8 cellular contexts compared by ENCODE assay signal in genomic region chr14:58749066-58749669, GRCh38.
DNase-seq lines count a peak whose midpoint lies in the region; ATAC-seq, FAIRE-seq and TF ChIP-seq lines count a peak whose summit lies in the region.

No MANE protein-coding gene starts in this region.

- no peak overlapping the region for H3K4me3 ChIP-seq in bronchial epithelial cell (ENCODE audit: low read depth, low read length)

- no peaks in the 10 kb centered on the region for H3K27me3 ChIP-seq in bronchial epithelial cell (ENCODE audit: control insufficient read depth, insufficient read depth, low read length)

- no peaks in the 10 kb centered on the region for H3K36me3 ChIP-seq in bronchial epithelial cell (ENCODE audit: control insufficient read depth, insufficient read depth, low read length)

- peak; percentile 50 for DNase-seq in DMS153 treated with DMSO at 0.1 percent for 48 hours (lab: John Stamatoyannopoulos, UW; ENCODE audit: unreplicated experiment)
- peak; percentile 48 for DNase-seq in NCI-H446 treated with DMSO at 0.1 percent for 48 hours (lab: John Stamatoyannopoulos, UW)
- DNase-seq in bronchial epithelial cell (ENCODE audit: low read depth): peak; percentile 74
- DNase-seq in omental fat pad (ENCODE audit: low spot score): no peak
- no peak for DNase-seq in superior temporal gyrus (ENCODE audit: extremely low spot score)
- no peak for DNase-seq in ecto neural progenitor cell (ENCODE audit: low spot score)

- FAIRE-seq in bronchial epithelial cell (lab: Jason Lieb, UNC): no peak

- no peak for TF ChIP-seq CTCF in bronchial epithelial cell (IDR thresholded peaks at IDR 0.05; ENCODE audit: insufficient read depth, low read length, severe bottlenecking)
- no peak for TF ChIP-seq CTCF in omental fat pad (IDR thresholded peaks at IDR 0.05)

- ATAC-seq in GM18907 (IDR thresholded peaks at IDR 0.05; ENCODE audit: unreplicated experiment): peak; percentile 91
- ATAC-seq in HG03025 (IDR thresholded peaks at IDR 0.05; ENCODE audit: low FRiP score, unreplicated experiment): peak; percentile 74
- peak; percentile 31 for ATAC-seq in omental fat pad (ENCODE audit: low FRiP score)

Comparison
In these comparisons a context has a peak if more than half of its experiments do, and no peak if none do; other contexts are left out.
1. DNase-seq: peak in DMS153 treated with DMSO at 0.1 percent for 48 hours (single experiment), NCI-H446 treated with DMSO at 0.1 percent for 48 hours (single experiment) and bronchial epithelial cell (single experiment); none in omental fat pad (single experiment), superior temporal gyrus (single experiment) and ecto neural progenitor cell (single experiment).
2. ATAC-seq: peak in every context shown above with its lines; median percentile 91 in GM18907; 74 in HG03025; 31 in omental fat pad.